Comparison of ENCODE assay signal across 24 cellular contexts in the genomic region with DNA sequence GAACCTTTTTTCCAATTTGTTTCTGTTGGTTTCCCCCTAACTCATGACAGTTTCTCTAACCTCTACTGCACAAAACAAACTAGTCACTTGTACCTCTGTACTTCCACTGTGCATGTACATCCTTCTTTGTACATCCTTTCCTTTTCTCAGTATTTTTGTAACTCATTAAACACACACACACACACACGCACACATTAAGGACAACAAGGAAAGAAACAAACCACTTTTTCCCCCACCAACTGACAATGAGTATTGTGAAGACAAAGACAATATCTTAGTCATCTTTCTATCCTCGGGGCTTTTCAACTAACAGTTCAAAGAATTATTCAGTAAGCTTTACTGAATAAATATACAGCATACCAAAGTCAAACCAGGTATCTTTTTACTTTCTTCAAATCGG.
DNase-seq lines count a peak whose midpoint lies in the region; ATAC-seq and TF ChIP-seq lines count a peak whose summit lies in the region.
"Had no signal": no experiment of that assay in that cellular context is flagged by ENCODE, and none has a peak within 500 bp of the region (broad histone marks: within the 10 kb centered on the region; RNA-seq: fewer than 3 reads in every experiment).

No MANE protein-coding gene starts in this region.

- WGBS in endodermal cell (ENCODE audit: insufficient coverage in 1 of 2, insufficient read length in 1 of 2), 2 experiments = 82 to 88% methylated on average over 3 of the region's 3 CpGs

- H3K36me3 Mint-ChIP-seq in activated T-cell treated with anti-CD3 and anti-CD28 coated beads, Interleukin-2, amount 50 U/mL, for 72 hours (ENCODE audit: insufficient read depth in 2 of 2) = peaks cover 16 to 27% of the 10 kb centered on the region in 2 donors
- peaks cover 53% of the 10 kb centered on the region for H3K36me3 Mint-ChIP-seq in T-helper 2 cell treated with Interferon-gamma antibody and Interleukin-4, amounts not matched to agents 5 μg/mL and 100 μg/mL, for 36 hours (ENCODE audit: low read depth)
- H3K36me3 Mint-ChIP-seq in endodermal cell (ENCODE audit: low read depth) (peaks cover 36% of the 10 kb centered on the region), WTC11 (peaks cover 22% of the 10 kb centered on the region)

- H3K27me3 ChIP-seq in endodermal cell (ENCODE audit: control insufficient read depth, insufficient read depth, low read length, poor library complexity, severe bottlenecking) = no peaks in the 10 kb centered on the region
- H3K27me3 ChIP-seq: heart right ventricle, suprapubic skin had no signal

- no peaks in the 10 kb centered on the region for H3K27me3 Mint-ChIP-seq in activated T-cell treated with anti-CD3 and anti-CD28 coated beads, Interleukin-2, amount 50 U/mL, for 72 hours (ENCODE audit: low read depth)
- H3K27me3 Mint-ChIP-seq in T-helper 2 cell treated with Interferon-gamma antibody and Interleukin-4, amounts not matched to agents 5 μg/mL and 100 μg/mL, for 36 hours (ENCODE audit: low read depth) = no peaks in the 10 kb centered on the region
- H3K27me3 Mint-ChIP-seq in endodermal cell (ENCODE audit: insufficient read depth) (no peaks in the 10 kb centered on the region), WTC11 (ENCODE audit: low read depth) (no peaks in the 10 kb centered on the region; the same call in 1 of the 2 replicates)
- no peaks in the 10 kb centered on the region for H3K27me3 Mint-ChIP-seq in stimulated activated naive CD8-positive, alpha-beta T cell treated with anti-CD3 and anti-CD28 coated beads, Interleukin-15, amount 100 ng/mL, for 72 hours
- H3K27me3 Mint-ChIP-seq: B cell; naive thymus-derived CD8-positive, alpha-beta T cell had no signal

- H3K9me3 Mint-ChIP-seq in activated T-cell treated with anti-CD3 and anti-CD28 coated beads, Interleukin-2, amount 50 U/mL, for 72 hours = peaks cover 6 to 10% of the 10 kb centered on the region in 2 donors
- H3K9me3 Mint-ChIP-seq in T-helper 2 cell treated with Interferon-gamma antibody and Interleukin-4, amounts not matched to agents 5 μg/mL and 100 μg/mL, for 36 hours = peaks cover 20% of the 10 kb centered on the region
- H3K9me3 Mint-ChIP-seq in endodermal cell (peaks cover 24% of the 10 kb centered on the region), WTC11 (peaks cover 25% of the 10 kb centered on the region)
- H3K9me3 Mint-ChIP-seq in stimulated activated naive CD8-positive, alpha-beta T cell treated with anti-CD3 and anti-CD28 coated beads, Interleukin-15, amount 100 ng/mL, for 72 hours = peaks cover 13 to 21% of the 10 kb centered on the region in 2 donors

- H3K9ac ChIP-seq in endodermal cell (ENCODE audit: extremely low read depth, low read length, poor library complexity, severe bottlenecking) = no peak overlapping the region

- POLR2A ChIA-PET in WTC11 (lab: Charles Lee) = no interaction called here

- TF ChIP-seq CTCF in endodermal cell (conservative IDR thresholded peaks at IDR 0.05) (no peak), WTC11 (IDR thresholded peaks at IDR 0.05) (no peak)

- no peaks in the 10 kb centered on the region for H3K4me1 ChIP-seq in endodermal cell (ENCODE audit: control insufficient read depth, insufficient read depth, low read length)
- H3K4me1 ChIP-seq: suprapubic skin had no signal

- no peaks in the 10 kb centered on the region for H3K4me1 Mint-ChIP-seq in activated T-cell treated with anti-CD3 and anti-CD28 coated beads, Interleukin-2, amount 50 U/mL, for 72 hours (ENCODE audit: low read depth)
- H3K4me1 Mint-ChIP-seq in T-helper 2 cell treated with Interferon-gamma antibody and Interleukin-4, amounts not matched to agents 5 μg/mL and 100 μg/mL, for 36 hours (ENCODE audit: low read depth) = peaks cover 6% of the 10 kb centered on the region
- H3K4me1 Mint-ChIP-seq in endodermal cell = no peaks in the 10 kb centered on the region
- peaks cover 12% of the 10 kb centered on the region for H3K4me1 Mint-ChIP-seq in stimulated activated naive CD8-positive, alpha-beta T cell treated with anti-CD3 and anti-CD28 coated beads, Interleukin-15, amount 100 ng/mL, for 72 hours
- peaks cover 5% of the 10 kb centered on the region; the same call in 1 of the 2 replicates for H3K4me1 Mint-ChIP-seq in WTC11
- H3K4me1 Mint-ChIP-seq: B cell had no signal

- peak overlapping the region; percentile 55 for H3K27ac Mint-ChIP-seq in activated T-cell treated with anti-CD3 and anti-CD28 coated beads, Interleukin-2, amount 50 U/mL, for 72 hours
- H3K27ac Mint-ChIP-seq in T-helper 2 cell treated with Interferon-gamma antibody and Interleukin-4, amounts not matched to agents 5 μg/mL and 100 μg/mL, for 36 hours = peak overlapping the region; percentile 35
- H3K27ac Mint-ChIP-seq in endodermal cell (peak overlapping the region; percentile 14), WTC11 (no peak overlapping the region)
- H3K27ac Mint-ChIP-seq in stimulated activated naive CD8-positive, alpha-beta T cell treated with anti-CD3 and anti-CD28 coated beads, Interleukin-15, amount 100 ng/mL, for 72 hours = peak overlapping the region in 1 of 2 donors; percentile 77
- H3K27ac Mint-ChIP-seq: activated naive CD4-positive, alpha-beta T cell treated with anti-CD3 and anti-CD28 coated beads, Interleukin-2, amount 50 U/mL, for 72 hours; B cell; naive thymus-derived CD8-positive, alpha-beta T cell had no signal

- CTCF ChIA-PET in WTC11 (lab: Charles Lee) = no interaction called here

- no peak overlapping the region for H3K4me3 ChIP-seq in endodermal cell (ENCODE audit: low read length)
- H3K4me3 ChIP-seq: heart right ventricle, suprapubic skin had no signal

- peak; percentile 32 to 88 for ATAC-seq in activated T-cell treated with anti-CD3 and anti-CD28 coated beads, Interleukin-2, amount 50 U/mL, for 72 hours (replicated peaks in 1 of 2)
- ATAC-seq in stimulated activated naive CD8-positive, alpha-beta T cell treated with anti-CD3 and anti-CD28 coated beads, Interleukin-15, amount 100 ng/mL, for 72 hours = peak; percentile 64
- ATAC-seq in WTC11 = no peak
- no peak for ATAC-seq in HG03175 (IDR thresholded peaks at IDR 0.05; ENCODE audit: unreplicated experiment)
- ATAC-seq: heart right ventricle; left lobe of liver; naive thymus-derived CD8-positive, alpha-beta T cell; SK-N-SH treated with all-trans-retinoic acid at 6 μM for 48 hours had no signal

- peak in 1 of 2 donors; percentile 2 for DNase-seq in activated T-cell treated with anti-CD3 and anti-CD28 coated beads, Interleukin-2, amount 50 U/mL, for 72 hours
- no peak for DNase-seq in activated T-cell treated with anti-CD3 and anti-CD28 coated beads for 4 hours
- no peak for DNase-seq in T-helper 2 cell treated with Interferon-gamma antibody and Interleukin-4, amounts not matched to agents 5 μg/mL and 100 μg/mL, for 36 hours (ENCODE audit: low spot score)
- no peak for DNase-seq in endodermal cell
- no peak for DNase-seq in stimulated activated naive CD8-positive, alpha-beta T cell treated with anti-CD3 and anti-CD28 coated beads, Interleukin-15, amount 100 ng/mL, for 72 hours
- DNase-seq in LoVo (ENCODE audit: low spot score) = no peak
- no peak for DNase-seq in WTC11 (ENCODE audit: low spot score)
- DNase-seq: activated CD4-positive, alpha-beta T cell treated with anti-CD3 and anti-CD28 coated beads, Interleukin-2, amount 50 U/mL, for 48 hours; activated T-cell treated with anti-CD3 and anti-CD28 coated beads, Interleukin-2, amount 50 U/mL, for 48 hours; DMS79; heart right ventricle; KG1; naive thymus-derived CD8-positive, alpha-beta T cell; NCI-H1436 treated with DMSO at 0.1 percent for 48 hours; NCI-H526; retina; T-helper 9 cell; WERI-Rb-1 had no signal

- H3K4me3 Mint-ChIP-seq in activated T-cell treated with anti-CD3 and anti-CD28 coated beads, Interleukin-2, amount 50 U/mL, for 72 hours = peak overlapping the region in 1 of 2 donors; percentile 5
- H3K4me3 Mint-ChIP-seq in T-helper 2 cell treated with Interferon-gamma antibody and Interleukin-4, amounts not matched to agents 5 μg/mL and 100 μg/mL, for 36 hours = no peak overlapping the region
- H3K4me3 Mint-ChIP-seq in endodermal cell = no peak overlapping the region
- no peak overlapping the region for H3K4me3 Mint-ChIP-seq in stimulated activated naive CD8-positive, alpha-beta T cell treated with anti-CD3 and anti-CD28 coated beads, Interleukin-15, amount 100 ng/mL, for 72 hours
- H3K4me3 Mint-ChIP-seq in WTC11 = no peak overlapping the region
- H3K4me3 Mint-ChIP-seq: B cell; naive thymus-derived CD8-positive, alpha-beta T cell had no signal

- H3K9me3 ChIP-seq in endodermal cell (ENCODE audit: control insufficient read depth, low read length) = peaks cover 24% of the 10 kb centered on the region

- peaks cover 10% of the 10 kb centered on the region for H3K36me3 ChIP-seq in endodermal cell (ENCODE audit: control insufficient read depth, insufficient read depth, low read length)

- H3K27ac ChIP-seq in endodermal cell (ENCODE audit: low read depth, low read length) = no peak overlapping the region
- H3K27ac ChIP-seq: heart right ventricle, suprapubic skin, WERI-Rb-1 had no signal

TF ChIP-seq in WTC11, 78 proteins besides CTCF, POLR2A, EP300 and RAD21 (continues in another document):
- TF ChIP-seq, protein P1, sequence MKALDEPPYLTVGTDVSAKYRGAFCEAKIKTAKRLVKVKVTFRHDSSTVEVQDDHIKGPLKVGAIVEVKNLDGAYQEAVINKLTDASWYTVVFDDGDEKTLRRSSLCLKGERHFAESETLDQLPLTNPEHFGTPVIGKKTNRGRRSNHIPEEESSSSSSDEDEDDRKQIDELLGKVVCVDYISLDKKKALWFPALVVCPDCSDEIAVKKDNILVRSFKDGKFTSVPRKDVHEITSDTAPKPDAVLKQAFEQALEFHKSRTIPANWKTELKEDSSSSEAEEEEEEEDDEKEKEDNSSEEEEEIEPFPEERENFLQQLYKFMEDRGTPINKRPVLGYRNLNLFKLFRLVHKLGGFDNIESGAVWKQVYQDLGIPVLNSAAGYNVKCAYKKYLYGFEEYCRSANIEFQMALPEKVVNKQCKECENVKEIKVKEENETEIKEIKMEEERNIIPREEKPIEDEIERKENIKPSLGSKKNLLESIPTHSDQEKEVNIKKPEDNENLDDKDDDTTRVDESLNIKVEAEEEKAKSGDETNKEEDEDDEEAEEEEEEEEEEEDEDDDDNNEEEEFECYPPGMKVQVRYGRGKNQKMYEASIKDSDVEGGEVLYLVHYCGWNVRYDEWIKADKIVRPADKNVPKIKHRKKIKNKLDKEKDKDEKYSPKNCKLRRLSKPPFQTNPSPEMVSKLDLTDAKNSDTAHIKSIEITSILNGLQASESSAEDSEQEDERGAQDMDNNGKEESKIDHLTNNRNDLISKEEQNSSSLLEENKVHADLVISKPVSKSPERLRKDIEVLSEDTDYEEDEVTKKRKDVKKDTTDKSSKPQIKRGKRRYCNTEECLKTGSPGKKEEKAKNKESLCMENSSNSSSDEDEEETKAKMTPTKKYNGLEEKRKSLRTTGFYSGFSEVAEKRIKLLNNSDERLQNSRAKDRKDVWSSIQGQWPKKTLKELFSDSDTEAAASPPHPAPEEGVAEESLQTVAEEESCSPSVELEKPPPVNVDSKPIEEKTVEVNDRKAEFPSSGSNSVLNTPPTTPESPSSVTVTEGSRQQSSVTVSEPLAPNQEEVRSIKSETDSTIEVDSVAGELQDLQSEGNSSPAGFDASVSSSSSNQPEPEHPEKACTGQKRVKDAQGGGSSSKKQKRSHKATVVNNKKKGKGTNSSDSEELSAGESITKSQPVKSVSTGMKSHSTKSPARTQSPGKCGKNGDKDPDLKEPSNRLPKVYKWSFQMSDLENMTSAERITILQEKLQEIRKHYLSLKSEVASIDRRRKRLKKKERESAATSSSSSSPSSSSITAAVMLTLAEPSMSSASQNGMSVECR (CRISPR knock-in tag; IDR thresholded peaks at IDR 0.05; ENCODE audit: borderline replicate concordance) = no peak

Comparison
In these comparisons a context has a peak if more than half of its experiments do, and no peak if none do; other contexts are left out.
1. ATAC-seq: peak in activated T-cell treated with anti-CD3 and anti-CD28 coated beads, Interleukin-2, amount 50 U/mL, for 72 hours (2 of 2) and stimulated activated naive CD8-positive, alpha-beta T cell treated with anti-CD3 and anti-CD28 coated beads, Interleukin-15, amount 100 ng/mL, for 72 hours (single experiment); none in WTC11 (single experiment) and HG03175 (single experiment).